Comparison of ENCODE assay signal across 21 cellular contexts in the genomic region with DNA sequence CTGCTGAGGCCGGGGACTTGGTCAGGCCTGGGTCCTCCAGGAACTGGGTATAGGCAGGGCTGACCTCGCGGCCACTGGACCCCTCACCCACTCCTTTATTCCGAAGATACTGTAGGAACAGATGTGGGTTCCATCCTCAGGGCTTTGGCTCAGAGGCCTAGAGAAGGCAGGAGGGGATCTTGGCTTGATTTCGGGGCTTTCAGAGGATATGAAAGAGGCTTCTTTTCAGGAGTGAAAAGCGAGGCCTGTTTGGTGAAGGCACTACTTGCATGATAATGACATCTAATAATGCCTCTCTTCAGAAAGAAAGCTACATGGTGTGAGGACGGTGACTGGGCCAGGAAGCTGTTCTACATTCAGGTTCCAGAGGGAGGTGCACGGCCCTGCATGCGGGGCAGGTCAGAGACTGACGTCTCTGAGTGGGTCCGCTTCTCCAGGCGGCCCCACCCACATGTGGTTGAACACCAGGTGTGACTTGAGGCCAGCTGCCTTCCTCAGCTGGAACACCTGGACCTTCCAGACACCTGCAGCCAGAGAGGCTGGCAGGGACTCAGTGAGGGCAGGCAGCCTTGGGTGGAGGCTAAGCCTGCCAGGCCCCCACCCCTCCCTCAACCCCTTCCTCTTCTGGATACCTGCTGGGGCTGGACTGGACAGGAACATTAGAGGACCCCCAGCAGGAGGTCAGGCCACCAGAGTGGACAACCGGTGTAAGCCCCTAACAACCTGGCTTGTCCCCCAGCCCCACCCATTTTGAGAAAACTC. TPM values are rescaled to one million over a fixed set of nuclear protein-coding genes. Genes with fewer than 3 reads are reported as not detected.
DNase-seq lines count a peak whose midpoint lies in the region; ATAC-seq lines count a peak whose summit lies in the region.
"Had no signal": no experiment of that assay in that cellular context is flagged by ENCODE, and none has a peak within 500 bp of the region (broad histone marks: within the 10 kb centered on the region; RNA-seq: fewer than 3 reads in every experiment).

No MANE protein-coding gene starts in this region.

- POLR2A ChIA-PET in activated CD4-positive, alpha-beta memory T cell treated with anti-CD3 and anti-CD28 coated beads, Interleukin-2, amount 10 ng/mL, durations not matched to agents 7 days and 5 days (lab: Charles Lee): no interaction called here

- no peaks in the 10 kb centered on the region for H3K9me3 Mint-ChIP-seq in activated CD4-positive, alpha-beta memory T cell treated with anti-CD3 and anti-CD28 coated beads, Interleukin-2, amount 10 ng/mL, durations not matched to agents 7 days and 5 days
- H3K9me3 Mint-ChIP-seq: activated naive CD8-positive, alpha-beta T cell treated with anti-CD3 and anti-CD28 coated beads for 36 hours had no signal

- H3K27ac ChIP-seq in layer of hippocampus (ENCODE audit: low read depth, low read length): peak overlapping the region; percentile 100
- H3K27ac ChIP-seq: VCaP had no signal

- peaks cover 3% of the 10 kb centered on the region for H3K27me3 Mint-ChIP-seq in activated CD4-positive, alpha-beta memory T cell treated with anti-CD3 and anti-CD28 coated beads, Interleukin-2, amount 10 ng/mL, durations not matched to agents 7 days and 5 days
- H3K27me3 Mint-ChIP-seq: activated naive CD8-positive, alpha-beta T cell treated with anti-CD3 and anti-CD28 coated beads for 36 hours had no signal

- H3K4me1 Mint-ChIP-seq in activated CD4-positive, alpha-beta memory T cell treated with anti-CD3 and anti-CD28 coated beads, Interleukin-2, amount 10 ng/mL, durations not matched to agents 7 days and 5 days: no peaks in the 10 kb centered on the region
- H3K4me1 Mint-ChIP-seq: activated naive CD8-positive, alpha-beta T cell treated with anti-CD3 and anti-CD28 coated beads for 36 hours had no signal

- ATAC-seq in GM18873 (IDR thresholded peaks at IDR 0.05; ENCODE audit: low FRiP score, unreplicated experiment): no peak
- ATAC-seq: left colon, right cardiac atrium had no signal

- H3K36me3 Mint-ChIP-seq in activated CD4-positive, alpha-beta memory T cell treated with anti-CD3 and anti-CD28 coated beads, Interleukin-2, amount 10 ng/mL, durations not matched to agents 7 days and 5 days (ENCODE audit: low read depth): no peaks in the 10 kb centered on the region
- H3K36me3 Mint-ChIP-seq: activated naive CD8-positive, alpha-beta T cell treated with anti-CD3 and anti-CD28 coated beads for 36 hours; naive B cell had no signal

- CTCF ChIA-PET in activated CD4-positive, alpha-beta memory T cell treated with anti-CD3 and anti-CD28 coated beads, Interleukin-2, amount 10 ng/mL, durations not matched to agents 7 days and 5 days (lab: Charles Lee): no interaction called here

- no peak overlapping the region for H3K27ac Mint-ChIP-seq in activated CD4-positive, alpha-beta memory T cell treated with anti-CD3 and anti-CD28 coated beads, Interleukin-2, amount 10 ng/mL, durations not matched to agents 7 days and 5 days
- H3K27ac Mint-ChIP-seq: activated naive CD8-positive, alpha-beta T cell treated with anti-CD3 and anti-CD28 coated beads for 36 hours had no signal

- DNase-seq in SHP77 (lab: John Stamatoyannopoulos, UW) (peak; percentile 6 to 12), SHP77 treated with DMSO at 0.1 percent for 48 hours (lab: John Stamatoyannopoulos, UW) (no peak), anterior cingulate cortex (lab: John Stamatoyannopoulos, UW) (peak in 51 of 58 donors; percentile 31 to 94 (median 73)), superior temporal gyrus (ENCODE audit: extremely low spot score) (peak; percentile 97), 8988T (no peak)
- DNase-seq in activated CD4-positive, alpha-beta memory T cell treated with anti-CD3 and anti-CD28 coated beads, Interleukin-2, amount 10 ng/mL, durations not matched to agents 7 days and 5 days: no peak
- DNase-seq: ACHN; activated naive CD8-positive, alpha-beta T cell treated with anti-CD3 and anti-CD28 coated beads for 36 hours; left colon; naive B cell; NCI-H1048; NCI-H345; right cardiac atrium; SK-N-SH; stimulated activated CD4-positive, alpha-beta T cell treated with anti-CD3 and anti-CD28 coated beads, Interleukin-4, amount 100 ng/mL, for 1 hour had no signal

- no peak overlapping the region for H3K4me3 Mint-ChIP-seq in activated CD4-positive, alpha-beta memory T cell treated with anti-CD3 and anti-CD28 coated beads, Interleukin-2, amount 10 ng/mL, durations not matched to agents 7 days and 5 days
- H3K4me3 Mint-ChIP-seq: activated naive CD8-positive, alpha-beta T cell treated with anti-CD3 and anti-CD28 coated beads for 36 hours; naive B cell had no signal

- no peaks in the 10 kb centered on the region for H3K27me3 ChIP-seq in layer of hippocampus (ENCODE audit: control insufficient read depth, insufficient read depth, low read length)

RNA-seq across cellular contexts. Expression of gene HHATL, which starts 31.1 kb away (rescaled TPM):
- under 1 TPM in 1 of 2 experiments, not detected in 1; 0.25 TPM for total RNA-seq in activated CD4-positive, alpha-beta memory T cell treated with anti-CD3 and anti-CD28 coated beads, Interleukin-2, amount 10 ng/mL, durations not matched to agents 7 days and 5 days
- total RNA-seq: activated naive CD8-positive, alpha-beta T cell treated with anti-CD3 and anti-CD28 coated beads for 36 hours; glomerular endothelial cell; OCI-LY7 had no signal

RNA-seq across cellular contexts. Expression of gene CCDC13, which starts 39.4 kb away (rescaled TPM):
- total RNA-seq in activated CD4-positive, alpha-beta memory T cell treated with anti-CD3 and anti-CD28 coated beads, Interleukin-2, amount 10 ng/mL, durations not matched to agents 7 days and 5 days: under 1 TPM; 0.63 to 0.83 TPM

RNA-seq across cellular contexts. Expression of gene KLHL40, which starts 48.3 kb away (rescaled TPM):
- not detected for total RNA-seq in activated CD4-positive, alpha-beta memory T cell treated with anti-CD3 and anti-CD28 coated beads, Interleukin-2, amount 10 ng/mL, durations not matched to agents 7 days and 5 days
- total RNA-seq: activated naive CD8-positive, alpha-beta T cell treated with anti-CD3 and anti-CD28 coated beads for 36 hours; glomerular endothelial cell; left colon; OCI-LY7; ureter had no signal

Comparison
In these comparisons a context has a peak if more than half of its experiments do, and no peak if none do; other contexts are left out.
1. DNase-seq: peak in SHP77 (2 of 2), anterior cingulate cortex (51 of 58) and superior temporal gyrus (single experiment); none in SHP77 treated with DMSO at 0.1 percent for 48 hours (single experiment), 8988T (single experiment) and activated CD4-positive, alpha-beta memory T cell treated with anti-CD3 and anti-CD28 coated beads, Interleukin-2, amount 10 ng/mL, durations not matched to agents 7 days and 5 days (single experiment).